ENCODE assay signal across 8 cellular contexts in the genomic region with DNA sequence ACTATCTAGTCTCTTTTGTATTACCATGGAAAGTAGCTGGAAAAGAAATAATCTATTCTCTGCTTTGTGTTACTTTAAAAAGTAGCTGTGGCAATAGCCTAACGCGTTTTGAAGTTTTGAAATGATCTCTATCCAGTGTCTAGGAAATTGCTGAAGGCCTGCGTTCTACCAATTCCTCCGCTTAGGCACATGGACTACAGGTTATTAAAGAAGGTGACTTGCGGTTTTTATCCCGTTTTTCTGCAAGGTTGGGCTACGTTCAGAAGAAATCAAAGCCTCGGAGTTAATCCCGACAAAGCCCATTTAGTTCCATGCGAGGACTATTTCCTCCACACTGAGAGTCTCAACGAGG. TPM values are rescaled to one million over a fixed set of nuclear protein-coding genes. Genes with fewer than 3 reads are reported as not detected.
DNase-seq lines count a peak whose midpoint lies in the region; ATAC-seq and TF ChIP-seq lines count a peak whose summit lies in the region.

No MANE protein-coding gene starts in this region.

- peaks cover 0 to 20% (median 2%) of the 10 kb centered on the region in 3 donors for H3K36me3 Mint-ChIP-seq in CD8-positive, alpha-beta memory T cell

- H3K27me3 Mint-ChIP-seq in CD8-positive, alpha-beta memory T cell: no peaks in the 10 kb centered on the region

- peak overlapping the region in 5 of 8 donors; percentile 93 to 100 (median 99) for H3K27ac Mint-ChIP-seq in CD8-positive, alpha-beta memory T cell

- DNase-seq in CD8-positive, alpha-beta memory T cell: no peak
- DNase-seq in SJSA1 (ENCODE audit: low read depth in 1 of 2, low spot score in 2 of 2) (no peak), esophagus squamous epithelium (lab: John Stamatoyannopoulos, UW) (no peak), prostate gland (ENCODE audit: low spot score) (no peak), NCI-H1436 (lab: John Stamatoyannopoulos, UW) (no peak), inferior parietal cortex (ENCODE audit: extremely low spot score) (no peak)

- no peaks in the 10 kb centered on the region for H3K27me3 ChIP-seq in CD8-positive, alpha-beta memory T cell (ENCODE audit: insufficient read depth, low read length, poor library complexity, severe bottlenecking)
- H3K27me3 ChIP-seq in SJSA1 (replicated peaks): no peaks in the 10 kb centered on the region
- no peaks in the 10 kb centered on the region for H3K27me3 ChIP-seq in esophagus squamous epithelium
- H3K27me3 ChIP-seq in prostate gland (replicated peaks; ENCODE audit: insufficient read depth): no peaks in the 10 kb centered on the region

- TF ChIP-seq POLR2A in esophagus squamous epithelium (IDR thresholded peaks at IDR 0.05) (no peak), prostate gland (IDR thresholded peaks at IDR 0.05) (no peak)

- no peaks in the 10 kb centered on the region for H3K9me3 Mint-ChIP-seq in CD8-positive, alpha-beta memory T cell

- no peak for TF ChIP-seq CTCF in esophagus squamous epithelium (IDR thresholded peaks at IDR 0.05)
- no peak for TF ChIP-seq CTCF in prostate gland (IDR thresholded peaks at IDR 0.05)

- peaks cover 32 to 39% (median 39%) of the 10 kb centered on the region in 3 donors for H3K4me1 Mint-ChIP-seq in CD8-positive, alpha-beta memory T cell

- intact Hi-C loops in esophagus squamous epithelium (cut with DNase I): no loop called here
- intact Hi-C loops in prostate gland (cut with DNase I): loop anchor here (2.0 to 10.0 kb wide), 3 partner anchors 134 to 822 kb away; a partner anchor contains a TSS

- no peak overlapping the region for H3K27ac ChIP-seq in CD8-positive, alpha-beta memory T cell (ENCODE audit: low read depth, low read length)
- H3K27ac ChIP-seq in SJSA1 (no peak overlapping the region), esophagus squamous epithelium (peak overlapping the region in 3 of 4 donors; percentile 95 to 100 (median 100)), prostate gland (peak overlapping the region; percentile 98 to 100)

- H3K9me3 ChIP-seq in CD8-positive, alpha-beta memory T cell (ENCODE audit: low read length): no peaks in the 10 kb centered on the region
- no peaks in the 10 kb centered on the region for H3K9me3 ChIP-seq in SJSA1 (replicated peaks)
- H3K9me3 ChIP-seq in esophagus squamous epithelium: no peaks in the 10 kb centered on the region
- H3K9me3 ChIP-seq in prostate gland: no peaks in the 10 kb centered on the region

- CTCF ChIA-PET in CD8-positive, alpha-beta memory T cell (lab: Charles Lee): interaction anchor here (1.5 kb wide), 1 partner anchor 15 kb away, joined by 4 read pairs; no protein-coding TSS in a partner anchor

- WGBS in esophagus squamous epithelium, 2 donors: 81 to 84% methylated on average over 11 of the region's 11 CpGs
- 84% methylated on average over 11 of the region's 11 CpGs for WGBS in prostate gland

- no peak overlapping the region for H3K4me3 ChIP-seq in CD8-positive, alpha-beta memory T cell (ENCODE audit: low read length)
- H3K4me3 ChIP-seq in SJSA1 (peak overlapping the region; percentile 80), esophagus squamous epithelium (peak overlapping the region in 2 of 4 donors; percentile 95 to 97), prostate gland (no peak overlapping the region)

- peaks cover 34% of the 10 kb centered on the region for H3K4me1 ChIP-seq in CD8-positive, alpha-beta memory T cell (ENCODE audit: insufficient read depth, low read length)
- H3K4me1 ChIP-seq in SJSA1 (replicated peaks) (peaks cover 19% of the 10 kb centered on the region), esophagus squamous epithelium (peaks cover 0 to 30% (median 25%) of the 10 kb centered on the region in 3 donors), prostate gland (replicated peaks) (no peaks in the 10 kb centered on the region)

- POLR2A ChIA-PET in CD8-positive, alpha-beta memory T cell (lab: Charles Lee): interaction anchor here (0.6 to 1.1 kb wide), 12 partner anchors 59 to 1637 kb away, joined by 3 to 12 read pairs (median 4); a partner anchor contains a TSS

- ATAC-seq in HG03097 (IDR thresholded peaks at IDR 0.05; ENCODE audit: low FRiP score, unreplicated experiment) (no peak), HG03039 (IDR thresholded peaks at IDR 0.05; ENCODE audit: unreplicated experiment) (no peak)

- H3K36me3 ChIP-seq in CD8-positive, alpha-beta memory T cell (ENCODE audit: insufficient read depth, low read length): no peaks in the 10 kb centered on the region
- peaks cover 24% of the 10 kb centered on the region for H3K36me3 ChIP-seq in SJSA1
- no peaks in the 10 kb centered on the region for H3K36me3 ChIP-seq in esophagus squamous epithelium
- H3K36me3 ChIP-seq in prostate gland: no peaks in the 10 kb centered on the region

- H3K4me3 Mint-ChIP-seq in CD8-positive, alpha-beta memory T cell: peak overlapping the region in 2 of 7 donors; percentile 97 to 98

RNA-seq across cellular contexts. Expression of a gene that starts 0.6 kb away (rescaled TPM):
- total RNA-seq in CD8-positive, alpha-beta memory T cell: 10 to 100 TPM; 85.5 to 96.9 TPM
- 106 TPM for polyA plus RNA-seq in CD8-positive, alpha-beta memory T cell
- total RNA-seq in SJSA1 (2014; rRNA removed; shearing (Covaris generic)): 50.1 and 76.5 TPM in 2 replicates
- total RNA-seq in esophagus squamous epithelium: 10 to 100 TPM; 40.2 to 66.9 (median 49.2) TPM
- total RNA-seq in prostate gland: 10 to 100 TPM; 67.8 to 74.3 TPM

Comparison
In these comparisons a context has a peak if more than half of its experiments do, and no peak if none do; other contexts are left out.
1. H3K27ac ChIP-seq: peak in esophagus squamous epithelium (3 of 4) and prostate gland (2 of 2); none in CD8-positive, alpha-beta memory T cell (single experiment) and SJSA1 (single experiment).